ENCODE assay signal across 8 cellular contexts in genomic region chr4:74934016-74934821, GRCh38. TPM values are rescaled to one million over a fixed set of nuclear protein-coding genes. Genes with fewer than 3 reads are reported as not detected.
DNase-seq lines count a peak whose midpoint lies in the region; ATAC-seq, FAIRE-seq and TF ChIP-seq lines count a peak whose summit lies in the region.

No MANE protein-coding gene starts in this region.

- dilution Hi-C loops in keratinocyte (cut with MboI; ENCODE audit: extremely low pct_ligation_motif_present, low sequenced_read_pairs): no loop called here

- peaks cover 0 to 9% (median 4%) of the 10 kb centered on the region in 6 donors for H3K9me3 Mint-ChIP-seq in immature natural killer cell

- ATAC-seq in HG03432 (IDR thresholded peaks at IDR 0.05; ENCODE audit: unreplicated experiment) (no peak), HG02970 (IDR thresholded peaks at IDR 0.05; ENCODE audit: low FRiP score, unreplicated experiment) (no peak)

- intact Hi-C loops in spleen (cut with DNase I; ENCODE audit: low total_unique reads): no loop called here

- TF ChIP-seq POLR2A in spleen (IDR thresholded peaks at IDR 0.05): no peak

- H3K27ac ChIP-seq in keratinocyte (ENCODE audit: control insufficient read depth, insufficient read depth, low read length): no peak overlapping the region
- peak overlapping the region in 7 of 8 donors; percentile 17 to 76 (median 63) for H3K27ac ChIP-seq in spleen

- peaks cover 0 to 1% of the 10 kb centered on the region in 2 donors for H3K4me1 Mint-ChIP-seq in immature natural killer cell

- no peaks in the 10 kb centered on the region for H3K9me3 ChIP-seq in keratinocyte (ENCODE audit: control insufficient read depth, low read depth, low read length)
- H3K9me3 ChIP-seq in spleen: no peaks in the 10 kb centered on the region

- no peak overlapping the region for H3K27ac Mint-ChIP-seq in immature natural killer cell

- peak overlapping the region in 1 of 5 donors; percentile 26 for H3K4me3 Mint-ChIP-seq in immature natural killer cell

- H3K4me3 ChIP-seq in GM12865 (ENCODE audit: low read depth, low read length): peak overlapping the region; percentile 76
- H3K4me3 ChIP-seq in cardiac fibroblast (replicated peaks in 1 of 2; ENCODE audit: low read depth in 2 of 2, low read length in 2 of 2): peak overlapping the region; percentile 49 to 52
- peak overlapping the region in 2 of 3 experiments; percentile 41 to 70 for H3K4me3 ChIP-seq in keratinocyte (ENCODE audit: control insufficient read depth in 2 of 3, extremely low read depth in 1 of 3, insufficient read depth in 2 of 3, low read depth in 1 of 3, low read length in 3 of 3)
- peak overlapping the region; percentile 46 to 87 (median 52) for H3K4me3 ChIP-seq in spleen

- H3K9me1 ChIP-seq in keratinocyte (ENCODE audit: control insufficient read depth, extremely low read depth, insufficient read depth, low read length): no peaks in the 10 kb centered on the region

- 2 to 3% (median 2%) methylated on average over 45 of the region's 45 CpGs for WGBS in spleen, 5 donors

- no peak for TF ChIP-seq CTCF in GM12865 (IDR thresholded peaks at IDR 0.05; ENCODE audit: insufficient read depth, low read depth, low read length, missing control alignments)
- TF ChIP-seq CTCF in cardiac fibroblast (IDR thresholded peaks at IDR 0.05; ENCODE audit: low read depth, low read length): no peak
- TF ChIP-seq CTCF in keratinocyte (optimal IDR thresholded peaks at IDR 0.05 in 1 of 3, IDR thresholded peaks at IDR 0.05 in 1 of 3, conservative IDR thresholded peaks at IDR 0.05 in 1 of 3; ENCODE audit: extremely low read depth in 1 of 3, insufficient read depth in 2 of 3, low read length in 3 of 3): no peak
- TF ChIP-seq CTCF in spleen (IDR thresholded peaks at IDR 0.05 in 8 of 11, conservative IDR thresholded peaks at IDR 0.05 in 3 of 11): no peak

- no peaks in the 10 kb centered on the region for H4K20me1 ChIP-seq in keratinocyte (ENCODE audit: control insufficient read depth, extremely low read depth, insufficient read depth, low read length)

- DNase-seq in GM12865 (ENCODE audit: low read depth) (peak; percentile 30), NCI-H510A (lab: John Stamatoyannopoulos, UW) (peak; percentile 65), cardiac fibroblast (ENCODE audit: low read depth in 2 of 2) (peak; percentile 26 to 37), keratinocyte (ENCODE audit: low read depth, low spot score) (no peak), spleen (peak; percentile 82), immature natural killer cell (no peak)

- H3K36me3 ChIP-seq in keratinocyte (ENCODE audit: control insufficient read depth in 2 of 2, extremely low read depth in 1 of 2, insufficient read depth in 2 of 2, low read length in 2 of 2): no peaks in the 10 kb centered on the region
- no peaks in the 10 kb centered on the region for H3K36me3 ChIP-seq in spleen

- peaks cover 16% of the 10 kb centered on the region for H3K4me1 ChIP-seq in keratinocyte (ENCODE audit: control insufficient read depth, extremely low read depth, insufficient read depth, low read length)
- H3K4me1 ChIP-seq in spleen: peaks cover 7 to 41% (median 27%) of the 10 kb centered on the region in 6 donors

- no peak for FAIRE-seq in keratinocyte (lab: Jason Lieb, UNC)

- peak overlapping the region; percentile 88 for H3K4me2 ChIP-seq in keratinocyte (ENCODE audit: control insufficient read depth, extremely low read depth, insufficient read depth, low read depth, low read length)

- no peaks in the 10 kb centered on the region for H3K36me3 Mint-ChIP-seq in immature natural killer cell

- H3K9ac ChIP-seq in keratinocyte (ENCODE audit: control insufficient read depth, extremely low read depth, insufficient read depth, low read length): no peak overlapping the region

- no peaks in the 10 kb centered on the region for H3K79me2 ChIP-seq in keratinocyte (ENCODE audit: control insufficient read depth, insufficient read depth, low read length)

- H3K27me3 Mint-ChIP-seq in immature natural killer cell (ENCODE audit: low read depth in 3 of 3): peaks cover 17 to 25% (median 20%) of the 10 kb centered on the region in 3 donors

- H3K27me3 ChIP-seq in keratinocyte (ENCODE audit: control insufficient read depth, extremely low read depth, insufficient read depth, low read length) (peaks cover 36% of the 10 kb centered on the region), spleen (replicated peaks in 1 of 7) (peaks cover 0 to 60% (median 21%) of the 10 kb centered on the region in 7 donors)

- H2AFZ ChIP-seq in keratinocyte (ENCODE audit: control insufficient read depth, low read length): no peak overlapping the region

RNA-seq across cellular contexts. Expression of gene PARM1, which starts 1.3 kb away (rescaled TPM):
- 0.02 to 0.08 TPM (median 0.05 TPM) in 3 replicates for polyA plus RNA-seq in keratinocyte
- 0.14 TPM for polyA plus RNA-seq in keratinocyte (2011; ENCODE audit: low read depth)
- polyA plus RNA-seq in keratinocyte (2011; cell fraction: cytosol; rRNA removed): 0.05 and 0.07 TPM in 2 replicates
- polyA plus RNA-seq in keratinocyte (2011; cell fraction: nucleus; rRNA removed): 0.19 and 0.24 TPM in 2 replicates
- 0.06 and 0.07 TPM in 2 replicates for polyA plus RNA-seq in keratinocyte (2012; ENCODE audit: low replicate concordance)
- polyA minus RNA-seq in keratinocyte: 0.10 to 0.20 TPM in 2 of 3 replicates, not detected in the other
- polyA minus RNA-seq in keratinocyte (2011; cell fraction: cytosol; rRNA and poly(A)+ RNA removed): not detected
- polyA minus RNA-seq in keratinocyte (2011; cell fraction: nucleus; rRNA and poly(A)+ RNA removed): 0.11 and 0.16 TPM in 2 replicates
- 10 to 100 TPM; 10.3 to 42.6 (median 16.1) TPM for total RNA-seq in spleen
- 1 to 10 TPM; 2.6 to 4.6 (median 4.6) TPM for polyA plus RNA-seq in spleen
- under 1 TPM in 1 of 3 donors, not detected in 2; 0.17 TPM for polyA plus RNA-seq in immature natural killer cell

Comparison
In these comparisons a context has a peak if more than half of its experiments do, and no peak if none do; other contexts are left out.
1. DNase-seq: peak in GM12865 (single experiment), NCI-H510A (single experiment), cardiac fibroblast (2 of 2) and spleen (single experiment); none in keratinocyte (single experiment) and immature natural killer cell (0 of 3).
2. Peak in every context shown above with its lines, with median percentiles within 50 percentile points of each other: H3K4me3 ChIP-seq.